In the genomic region with DNA sequence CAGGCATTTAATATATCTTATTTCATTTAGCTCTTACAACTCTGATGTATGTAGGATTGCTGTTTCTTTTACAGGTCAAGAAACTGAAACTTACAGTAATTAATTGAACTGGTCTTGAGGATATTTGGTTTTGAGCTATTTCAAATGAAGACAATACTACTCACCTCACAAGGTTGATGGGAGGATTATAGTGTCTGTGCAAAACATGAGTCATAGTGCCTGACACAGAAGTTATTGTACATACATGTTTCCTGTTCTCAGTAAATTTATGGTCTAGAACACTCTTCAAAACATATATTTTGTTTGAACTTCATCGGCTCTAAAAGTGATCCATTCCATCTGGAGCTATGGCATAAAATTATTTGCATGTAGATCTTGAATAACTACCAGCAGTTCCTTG, we compare ENCODE assay signal across 18 cellular contexts.
A peak's percentile ranks its signal among the peaks of the same experiment; 100 is the strongest.
DNase-seq lines count a peak whose midpoint lies in the region; TF ChIP-seq lines count a peak whose summit lies in the region.
"Had no signal": no experiment of that assay in that cellular context is flagged by ENCODE, and none has a peak within 500 bp of the region (broad histone marks: within the 10 kb centered on the region; RNA-seq: fewer than 3 reads in every experiment).

No MANE protein-coding gene starts in this region.

- peaks cover 2 to 6% (median 5%) of the 10 kb centered on the region in 5 experiments for H3K9me3 Mint-ChIP-seq in brain
- no peaks in the 10 kb centered on the region for H3K9me3 Mint-ChIP-seq in activated naive CD4-positive, alpha-beta T cell treated with anti-CD3 and anti-CD28 coated beads for 36 hours
- H3K9me3 Mint-ChIP-seq: activated naive CD8-positive, alpha-beta T cell treated with anti-CD3 and anti-CD28 coated beads, Interleukin-2, amount 50 U/mL, for 24 hours; CD4-positive, alpha-beta T cell; H9; natural killer cell treated with Interleukin-12 subunit alpha and Interleukin-12 subunit beta and Interleukin-15 and Interleukin-18, amount 100 ng/mL, for 72 hours had no signal

- no peak overlapping the region for H3K27ac ChIP-seq in BLaER1
- no peak overlapping the region for H3K27ac ChIP-seq in KMS-11
- H3K27ac ChIP-seq: suprapubic skin had no signal

- H3K4me2 ChIP-seq in BLaER1 = peak overlapping the region; percentile 65
- peak overlapping the region; percentile 25; the same call in 1 of the 2 replicates for H3K4me2 ChIP-seq in KMS-11

- H3K27me3 Mint-ChIP-seq in brain = peaks cover 3% of the 10 kb centered on the region
- peaks cover 11% of the 10 kb centered on the region for H3K27me3 Mint-ChIP-seq in activated naive CD4-positive, alpha-beta T cell treated with anti-CD3 and anti-CD28 coated beads for 36 hours (ENCODE audit: low read depth)

- peak overlapping the region; percentile 30 to 59 (median 39) for H3K4me3 Mint-ChIP-seq in brain
- no peak overlapping the region for H3K4me3 Mint-ChIP-seq in activated naive CD4-positive, alpha-beta T cell treated with anti-CD3 and anti-CD28 coated beads for 36 hours
- H3K4me3 Mint-ChIP-seq: activated naive CD8-positive, alpha-beta T cell treated with anti-CD3 and anti-CD28 coated beads, Interleukin-2, amount 50 U/mL, for 24 hours; CD4-positive, alpha-beta T cell; dendritic cell treated with granulocyte-macrophage colony-stimulating factor and Interleukin-4, amounts not matched to agents 40 ng/mL and 50 ng/mL, for 4 days; mesothelial cell of epicardium; natural killer cell treated with Interleukin-12 subunit alpha and Interleukin-12 subunit beta and Interleukin-15 and Interleukin-18, amount 100 ng/mL, for 72 hours had no signal

- peaks cover 45% of the 10 kb centered on the region for H3K4me1 ChIP-seq in BLaER1
- peaks cover 40% of the 10 kb centered on the region for H3K4me1 ChIP-seq in KMS-11 (ENCODE audit: low read depth, poor library complexity, severe bottlenecking)
- H3K4me1 ChIP-seq: suprapubic skin had no signal

- no peak overlapping the region for H2AFZ ChIP-seq in KMS-11 (ENCODE audit: low read depth)

- peaks cover 78% of the 10 kb centered on the region for H3K4me1 Mint-ChIP-seq in brain
- H3K4me1 Mint-ChIP-seq in activated naive CD4-positive, alpha-beta T cell treated with anti-CD3 and anti-CD28 coated beads for 36 hours (ENCODE audit: low read depth) = no peaks in the 10 kb centered on the region
- H3K4me1 Mint-ChIP-seq: activated naive CD8-positive, alpha-beta T cell treated with anti-CD3 and anti-CD28 coated beads, Interleukin-2, amount 50 U/mL, for 24 hours had no signal

- H4K20me1 ChIP-seq in BLaER1 (no peaks in the 10 kb centered on the region), KMS-11 (ENCODE audit: insufficient read depth) (no peaks in the 10 kb centered on the region)

- DNase-seq in iris pigment epithelial cell (ENCODE audit: low read depth) (peak; percentile 57), NCI-H1417 treated with DMSO at 0.1 percent for 48 hours (lab: John Stamatoyannopoulos, UW) (no peak), SIG-M5 (lab: John Stamatoyannopoulos, UW) (no peak)
- no peak for DNase-seq in activated CD4-positive, alpha-beta T cell treated with anti-CD3 and anti-CD28 coated beads for 48 hours
- no peak for DNase-seq in activated naive CD4-positive, alpha-beta T cell treated with anti-CD3 and anti-CD28 coated beads for 36 hours
- DNase-seq: activated CD4-positive, alpha-beta T cell treated with anti-CD3 and anti-CD28 coated beads for 1 hour; activated naive CD8-positive, alpha-beta T cell treated with anti-CD3 and anti-CD28 coated beads, Interleukin-2, amount 50 U/mL, for 24 hours; CD4-positive, alpha-beta T cell; H9; NCI-H1436 treated with DMSO at 0.1 percent for 48 hours; NCI-H524 treated with DMSO at 0.1 percent for 48 hours had no signal

- H3K36me3 ChIP-seq in BLaER1 (no peaks in the 10 kb centered on the region), KMS-11 (ENCODE audit: insufficient read depth) (no peaks in the 10 kb centered on the region)
- H3K36me3 ChIP-seq: suprapubic skin had no signal

- CTCF ChIA-PET in activated naive CD4-positive, alpha-beta T cell treated with anti-CD3 and anti-CD28 coated beads for 36 hours (lab: Charles Lee) = interaction anchor here (1.0 kb wide), 1 partner anchor 259 kb away, joined by 4 read pairs; no protein-coding TSS in a partner anchor

- intact Hi-C loops in activated naive CD4-positive, alpha-beta T cell treated with anti-CD3 and anti-CD28 coated beads for 36 hours (cut with micrococcal nuclease) = no loop called here

- TF ChIP-seq CTCF in KMS-11 (conservative IDR thresholded peaks at IDR 0.05; ENCODE audit: low read depth, low read length) (no peak), brain (conservative IDR thresholded peaks at IDR 0.05) (no peak)

- no peaks in the 10 kb centered on the region for H3K79me2 ChIP-seq in KMS-11 (ENCODE audit: insufficient read depth, low read depth)

- no peaks in the 10 kb centered on the region for H3K27me3 ChIP-seq in BLaER1
- no peaks in the 10 kb centered on the region for H3K27me3 ChIP-seq in KMS-11 (ENCODE audit: insufficient read depth, low read depth)

- 0 out of 2 replicates have a peak, but pooled peaks cover 9% of the 10 kb centered on the region for H3K9me3 ChIP-seq in BLaER1
- H3K9me3 ChIP-seq: suprapubic skin had no signal

- H3K4me3 ChIP-seq in BLaER1 (no peak overlapping the region), KMS-11 (IDR thresholded peaks at IDR 0.05; ENCODE audit: insufficient read depth, low read depth, low read length) (no peak overlapping the region)
- H3K4me3 ChIP-seq: suprapubic skin had no signal

- H3K9ac ChIP-seq in BLaER1 = no peak overlapping the region
- no peak overlapping the region for H3K9ac ChIP-seq in KMS-11

- peaks cover 18% of the 10 kb centered on the region for H3K36me3 Mint-ChIP-seq in brain
- H3K36me3 Mint-ChIP-seq in activated naive CD4-positive, alpha-beta T cell treated with anti-CD3 and anti-CD28 coated beads for 36 hours (ENCODE audit: low read depth) = no peaks in the 10 kb centered on the region
- H3K36me3 Mint-ChIP-seq: mesothelial cell of epicardium; natural killer cell treated with Interleukin-12 subunit alpha and Interleukin-12 subunit beta and Interleukin-15 and Interleukin-18, amount 100 ng/mL, for 72 hours had no signal

- peak overlapping the region in 4 of 5 experiments; percentile 51 to 90 (median 76) for H3K27ac Mint-ChIP-seq in brain
- H3K27ac Mint-ChIP-seq in activated naive CD4-positive, alpha-beta T cell treated with anti-CD3 and anti-CD28 coated beads for 36 hours = no peak overlapping the region
- H3K27ac Mint-ChIP-seq: activated naive CD8-positive, alpha-beta T cell treated with anti-CD3 and anti-CD28 coated beads, Interleukin-2, amount 50 U/mL, for 24 hours; CD4-positive, alpha-beta T cell; dendritic cell treated with granulocyte-macrophage colony-stimulating factor and Interleukin-4, amounts not matched to agents 40 ng/mL and 50 ng/mL, for 4 days; mesothelial cell of epicardium; natural killer cell treated with Interleukin-12 subunit alpha and Interleukin-12 subunit beta and Interleukin-15 and Interleukin-18, amount 100 ng/mL, for 72 hours had no signal
